Comparison of ENCODE assay signal across 1 cellular context in the genomic region with DNA sequence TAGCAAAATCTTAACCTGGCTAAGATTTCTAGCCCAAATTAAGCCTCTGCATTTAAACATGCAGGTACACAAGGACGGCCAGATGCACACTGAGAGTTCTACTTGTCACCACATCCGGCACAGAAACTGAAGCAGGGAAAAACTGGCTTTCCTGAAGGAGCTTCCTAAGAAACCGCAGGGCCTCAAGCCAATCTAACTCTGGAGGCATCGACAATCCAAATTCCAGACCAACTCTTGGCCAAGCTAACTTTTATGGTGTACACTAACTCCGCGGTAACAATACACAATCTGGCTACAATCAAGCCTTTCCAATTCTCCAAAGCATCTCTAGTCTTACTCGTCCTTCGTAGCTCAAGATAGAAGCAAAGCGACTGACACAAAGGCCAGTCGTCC.
TF ChIP-seq lines count a peak whose summit lies in the region.

No MANE protein-coding gene starts in this region.

TF ChIP-seq in endothelial cell of umbilical vein, 7 proteins besides CTCF, POLR2A, EP300 and RAD21:
- TF ChIP-seq, protein P1, sequence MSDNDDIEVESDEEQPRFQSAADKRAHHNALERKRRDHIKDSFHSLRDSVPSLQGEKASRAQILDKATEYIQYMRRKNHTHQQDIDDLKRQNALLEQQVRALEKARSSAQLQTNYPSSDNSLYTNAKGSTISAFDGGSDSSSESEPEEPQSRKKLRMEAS (IDR thresholded peaks at IDR 0.05; ENCODE audit: insufficient read depth, insufficient read length): no peak
- TF ChIP-seq POLR2AphosphoS5 (IDR thresholded peaks at IDR 0.05; ENCODE audit: insufficient read depth, low read depth, low read length) (no peak), GATA2 (IDR thresholded peaks at IDR 0.05; ENCODE audit: insufficient read depth, insufficient read length, low read depth, low read length) (no peak), EZH2 (IDR thresholded peaks at IDR 0.05; ENCODE audit: borderline replicate concordance, low read depth, low read length, severe bottlenecking) (no peak), FOS (IDR thresholded peaks at IDR 0.05; ENCODE audit: borderline replicate concordance, insufficient read depth, low read length) (no peak), JUN (IDR thresholded peaks at IDR 0.05; ENCODE audit: borderline replicate concordance, insufficient read depth, insufficient read length, low read depth) (no peak), MYC (IDR thresholded peaks at IDR 0.05; ENCODE audit: low read depth, low read length) (no peak)
TF ChIP-seq in endothelial cell of umbilical vein: peak in this region for 0.
